In genomic region chr20:63326314-63327228, GRCh38 we compare ENCODE assay signal across 15 cellular contexts. TPM values are rescaled to one million over a fixed set of nuclear protein-coding genes. Genes with fewer than 3 reads are reported as not detected.
DNase-seq lines count a peak whose midpoint lies in the region; ATAC-seq and TF ChIP-seq lines count a peak whose summit lies in the region.
"Had no signal": no experiment of that assay in that cellular context is flagged by ENCODE, and none has a peak within 500 bp of the region (broad histone marks: within the 10 kb centered on the region; RNA-seq: fewer than 3 reads in every experiment).

No MANE protein-coding gene starts in this region.

- peaks cover 6% of the 10 kb centered on the region for H3K27me3 Mint-ChIP-seq in T-helper 2 cell treated with Interferon-gamma antibody and Interleukin-4, amounts not matched to agents 5 μg/mL and 100 μg/mL, for 36 hours (ENCODE audit: low read depth)
- peaks cover 13% of the 10 kb centered on the region for H3K27me3 Mint-ChIP-seq in progenitor cell of endocrine pancreas

- H3K9me3 ChIP-seq in A673 (ENCODE audit: low read depth, low read length, poor library complexity, severe bottlenecking): no peaks in the 10 kb centered on the region
- peaks cover 10% of the 10 kb centered on the region; the same call in 1 of the 2 replicates for H3K9me3 ChIP-seq in DOHH2 (ENCODE audit: control insufficient read depth, insufficient read depth, low read length)
- H3K9me3 ChIP-seq in lower lobe of right lung: no peaks in the 10 kb centered on the region

- H4K20me1 ChIP-seq in DOHH2 (ENCODE audit: control insufficient read depth, insufficient read depth, low read depth, low read length): no peaks in the 10 kb centered on the region

- no peaks in the 10 kb centered on the region for H3K27me3 ChIP-seq in A673 (replicated peaks; ENCODE audit: insufficient read depth, low read depth, low read length, poor library complexity)
- peaks cover 5% of the 10 kb centered on the region; the same call in 1 of the 2 replicates for H3K27me3 ChIP-seq in DOHH2 (ENCODE audit: control insufficient read depth, low read length)
- H3K27me3 ChIP-seq in lower lobe of right lung (ENCODE audit: low read depth): peaks cover 23% of the 10 kb centered on the region

- H3K4me3 Mint-ChIP-seq in T-helper 2 cell treated with Interferon-gamma antibody and Interleukin-4, amounts not matched to agents 5 μg/mL and 100 μg/mL, for 36 hours: no peak overlapping the region
- no peak overlapping the region for H3K4me3 Mint-ChIP-seq in progenitor cell of endocrine pancreas (ENCODE audit: low read depth)

- ATAC-seq in lower lobe of right lung: no peak
- no peak for ATAC-seq in HG02610 (IDR thresholded peaks at IDR 0.05; ENCODE audit: unreplicated experiment)

- H3K36me3 ChIP-seq in A673 (ENCODE audit: insufficient read depth, low read length, poor library complexity, severe bottlenecking) (no peaks in the 10 kb centered on the region), DOHH2 (ENCODE audit: control insufficient read depth, low read length) (no peaks in the 10 kb centered on the region), lower lobe of right lung (no peaks in the 10 kb centered on the region)

- peaks cover 2% of the 10 kb centered on the region for H3K9me3 Mint-ChIP-seq in T-helper 2 cell treated with Interferon-gamma antibody and Interleukin-4, amounts not matched to agents 5 μg/mL and 100 μg/mL, for 36 hours
- H3K9me3 Mint-ChIP-seq in progenitor cell of endocrine pancreas (ENCODE audit: low read depth): peaks cover 1% of the 10 kb centered on the region

- peak overlapping the region; percentile 43 for H3K4me2 ChIP-seq in DOHH2 (ENCODE audit: low read length)

- no TSS peak for BruUV-seq in A673 (replicated peaks; lab: Mats Ljungman, UMichigan)

- peak overlapping the region; percentile 74 for H3K27ac Mint-ChIP-seq in T-helper 2 cell treated with Interferon-gamma antibody and Interleukin-4, amounts not matched to agents 5 μg/mL and 100 μg/mL, for 36 hours
- H3K27ac Mint-ChIP-seq in progenitor cell of endocrine pancreas: no peak overlapping the region

- intact Hi-C loops in A673 (cut with micrococcal nuclease; ENCODE audit: unreplicated experiment) (no loop called here), lower lobe of right lung (cut with DNase I) (no loop called here)

- POLR2A ChIA-PET in A673 (lab: Charles Lee; ENCODE audit: low non-redundant PET): interaction anchor here (0.7 kb wide), 1 partner anchor 840 kb away, joined by 6 read pairs; no protein-coding TSS in a partner anchor

- TF ChIP-seq CTCF in A673 (conservative IDR thresholded peaks at IDR 0.05; ENCODE audit: low read depth, low read length): no peak
- TF ChIP-seq CTCF in DOHH2 (IDR thresholded peaks at IDR 0.05; ENCODE audit: low read depth, low read length, poor library complexity, severe bottlenecking): no peak
- no peak for TF ChIP-seq CTCF in lower lobe of right lung (IDR thresholded peaks at IDR 0.05)
- no peak for TF ChIP-seq CTCF in progenitor cell of endocrine pancreas (IDR thresholded peaks at IDR 0.05; ENCODE audit: unreplicated experiment)

- DNase-seq in A673 (ENCODE audit: low spot score) (peak; percentile 71), lower lobe of right lung (no peak), progenitor cell of endocrine pancreas (ENCODE audit: low spot score, unreplicated experiment) (no peak), NCI-H748 (lab: John Stamatoyannopoulos, UW; ENCODE audit: unreplicated experiment) (no peak), D341Med (ENCODE audit: low spot score) (no peak)
- no peak for DNase-seq in T-helper 2 cell treated with Interferon-gamma antibody and Interleukin-4, amounts not matched to agents 5 μg/mL and 100 μg/mL, for 36 hours (ENCODE audit: low spot score)
- DNase-seq: activated naive CD4-positive, alpha-beta T cell treated with Interleukin-2 at 50 U/mL for 16 hours; central memory CD4-positive, alpha-beta T cell; erythroblast; NCI-H1694; NCI-H69; stimulated activated CD4-positive, alpha-beta T cell treated with anti-CD3 and anti-CD28 coated beads, Interleukin-1b, Interleukin-23, amount 100 ng/mL, for 48 hours had no signal

- no peaks in the 10 kb centered on the region for H3K79me2 ChIP-seq in DOHH2 (ENCODE audit: control insufficient read depth, low read length)

- no peaks in the 10 kb centered on the region for H3K4me1 Mint-ChIP-seq in T-helper 2 cell treated with Interferon-gamma antibody and Interleukin-4, amounts not matched to agents 5 μg/mL and 100 μg/mL, for 36 hours (ENCODE audit: low read depth)
- no peaks in the 10 kb centered on the region for H3K4me1 Mint-ChIP-seq in progenitor cell of endocrine pancreas (ENCODE audit: low read depth)

- H3K27ac ChIP-seq in A673 (ENCODE audit: low read depth, low read length, poor library complexity, severe bottlenecking) (peak overlapping the region; percentile 66), DOHH2 (ENCODE audit: low read depth, low read length) (peak overlapping the region; percentile 83), lower lobe of right lung (peak overlapping the region; percentile 31)

- H3K4me3 ChIP-seq in A673 (ENCODE audit: low read depth, low read length, poor library complexity, severe bottlenecking) (no peak overlapping the region), DOHH2 (ENCODE audit: low read length) (peak overlapping the region; percentile 45), lower lobe of right lung (no peak overlapping the region)
- H3K4me3 ChIP-seq: lung had no signal

- H3K9me2 ChIP-seq in DOHH2 (replicated peaks; ENCODE audit: control insufficient read depth, low read length): no peaks in the 10 kb centered on the region

- H3F3A ChIP-seq in DOHH2 (ENCODE audit: control insufficient read depth, insufficient read depth): peaks cover 14% of the 10 kb centered on the region

- H3K36me3 Mint-ChIP-seq in T-helper 2 cell treated with Interferon-gamma antibody and Interleukin-4, amounts not matched to agents 5 μg/mL and 100 μg/mL, for 36 hours (ENCODE audit: low read depth): no peaks in the 10 kb centered on the region
- H3K36me3 Mint-ChIP-seq in progenitor cell of endocrine pancreas (ENCODE audit: insufficient read depth): no peaks in the 10 kb centered on the region

- CTCF ChIA-PET in A673 (lab: Charles Lee): no interaction called here

- H3K4me1 ChIP-seq in A673 (ENCODE audit: insufficient read depth, low read length, poor library complexity, severe bottlenecking) (no peaks in the 10 kb centered on the region), DOHH2 (ENCODE audit: control insufficient read depth, low read length) (peaks cover 23% of the 10 kb centered on the region), lower lobe of right lung (no peaks in the 10 kb centered on the region)

RNA-seq across cellular contexts. Expression of gene COL20A1, which starts 33.6 kb away (rescaled TPM):
- total RNA-seq in A673 (2021) (not detected in 2 replicates), lower lobe of right lung (not detected), progenitor cell of endocrine pancreas (0.24 and 0.47 TPM in 2 replicates)

RNA-seq across cellular contexts. Expression of gene CHRNA4, which starts 34.6 kb away (rescaled TPM):
- 0.26 and 1.6 TPM in 2 replicates for total RNA-seq in A673 (2021)
- not detected for total RNA-seq in lower lobe of right lung
- 0.43 and 0.44 TPM in 2 replicates for total RNA-seq in progenitor cell of endocrine pancreas

RNA-seq across cellular contexts. Expression of gene ARFGAP1, which starts 54.0 kb away (rescaled TPM):
- total RNA-seq in A673 (2021) (90.4 and 101 TPM in 2 replicates), lower lobe of right lung (66.2 TPM), progenitor cell of endocrine pancreas (119 and 130 TPM in 2 replicates)

Comparison
In these comparisons a context has a peak if more than half of its experiments do, and no peak if none do; other contexts are left out.
1. H3K27ac ChIP-seq: peak in every context shown above with its lines; median percentile 83 in DOHH2; 66 in A673; 31 in lower lobe of right lung.